In the genomic region with DNA sequence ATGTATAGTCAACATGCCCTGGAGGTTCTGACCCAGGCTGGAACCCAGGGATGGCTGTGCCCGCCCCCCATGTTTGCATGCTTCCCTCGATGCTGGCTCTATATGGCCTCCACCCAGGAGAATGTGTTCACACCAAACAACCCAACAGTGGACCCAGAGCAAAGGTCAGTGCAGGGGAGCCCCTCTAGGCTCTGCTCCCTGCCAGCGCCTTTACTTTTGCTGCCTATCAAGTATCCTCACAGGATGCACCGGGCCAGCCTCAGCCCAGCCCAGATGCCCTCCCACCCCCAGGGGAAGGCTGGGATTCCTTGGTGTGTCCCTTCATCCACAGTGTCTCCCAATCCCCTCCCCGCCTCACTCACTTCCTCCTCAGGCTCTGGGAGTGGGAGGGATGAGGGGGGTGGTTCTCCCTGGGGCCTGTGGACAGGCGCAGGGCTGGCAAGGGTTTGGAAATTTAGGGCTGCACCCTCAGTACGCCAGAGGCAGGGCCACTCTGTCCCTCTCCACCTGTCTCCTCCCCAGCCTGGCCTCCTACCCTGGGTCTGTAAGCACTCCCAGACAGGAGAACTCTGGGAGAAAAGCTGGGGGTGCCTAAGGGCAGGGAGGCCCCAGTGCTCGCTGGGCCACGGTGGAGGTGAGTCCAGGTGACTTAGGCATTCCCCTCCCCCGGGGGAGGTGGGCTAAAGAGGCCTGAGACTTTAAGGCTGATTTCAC, we compare ENCODE assay signal across 1 cellular context.
TF ChIP-seq lines count a peak whose summit lies in the region.

No MANE protein-coding gene starts in this region.

TF ChIP-seq in HepG2, 621 proteins besides CTCF, POLR2A, EP300 and RAD21 (continues in another document):
- peak; percentile 32; the same call in 1 of the 2 replicates for TF ChIP-seq ZNF230 (CRISPR knock-in tag; IDR thresholded peaks at IDR 0.05)
- 0 out of 2 replicates have a peak, but pooled peaks have one; percentile 27 for TF ChIP-seq ZFX (CRISPR knock-in tag; IDR thresholded peaks at IDR 0.05; ENCODE audit: low read depth)
- no peak for TF ChIP-seq HOXA7 (CRISPR knock-in tag; IDR thresholded peaks at IDR 0.05)
- no peak for TF ChIP-seq SSRP1 (CRISPR knock-in tag; IDR thresholded peaks at IDR 0.05)
- TF ChIP-seq, protein P1, sequence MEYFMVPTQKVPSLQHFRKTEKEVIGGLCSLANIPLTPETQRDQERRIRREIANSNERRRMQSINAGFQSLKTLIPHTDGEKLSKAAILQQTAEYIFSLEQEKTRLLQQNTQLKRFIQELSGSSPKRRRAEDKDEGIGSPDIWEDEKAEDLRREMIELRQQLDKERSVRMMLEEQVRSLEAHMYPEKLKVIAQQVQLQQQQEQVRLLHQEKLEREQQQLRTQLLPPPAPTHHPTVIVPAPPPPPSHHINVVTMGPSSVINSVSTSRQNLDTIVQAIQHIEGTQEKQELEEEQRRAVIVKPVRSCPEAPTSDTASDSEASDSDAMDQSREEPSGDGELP (IDR thresholded peaks at IDR 0.05; ENCODE audit: borderline replicate concordance, low read depth) = peak; percentile 8; the same call in 1 of the 2 replicates
- no peak for TF ChIP-seq HNRNPK (IDR thresholded peaks at IDR 0.05; ENCODE audit: low read depth, low read length, poor library complexity, severe bottlenecking)
- no peak for TF ChIP-seq SOX6 (IDR thresholded peaks at IDR 0.05)
- peak; percentile 65; the same call in 1 of the 2 replicates for TF ChIP-seq SOX6 (CRISPR knock-in tag; IDR thresholded peaks at IDR 0.05)
- TF ChIP-seq, protein P2, sequence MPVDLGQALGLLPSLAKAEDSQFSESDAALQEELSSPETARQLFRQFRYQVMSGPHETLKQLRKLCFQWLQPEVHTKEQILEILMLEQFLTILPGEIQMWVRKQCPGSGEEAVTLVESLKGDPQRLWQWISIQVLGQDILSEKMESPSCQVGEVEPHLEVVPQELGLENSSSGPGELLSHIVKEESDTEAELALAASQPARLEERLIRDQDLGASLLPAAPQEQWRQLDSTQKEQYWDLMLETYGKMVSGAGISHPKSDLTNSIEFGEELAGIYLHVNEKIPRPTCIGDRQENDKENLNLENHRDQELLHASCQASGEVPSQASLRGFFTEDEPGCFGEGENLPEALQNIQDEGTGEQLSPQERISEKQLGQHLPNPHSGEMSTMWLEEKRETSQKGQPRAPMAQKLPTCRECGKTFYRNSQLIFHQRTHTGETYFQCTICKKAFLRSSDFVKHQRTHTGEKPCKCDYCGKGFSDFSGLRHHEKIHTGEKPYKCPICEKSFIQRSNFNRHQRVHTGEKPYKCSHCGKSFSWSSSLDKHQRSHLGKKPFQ (CRISPR knock-in tag; IDR thresholded peaks at IDR 0.05; ENCODE audit: insufficient replicate concordance) = peak; percentile 98
- TF ChIP-seq ATRX (CRISPR knock-in tag; IDR thresholded peaks at IDR 0.05; ENCODE audit: borderline replicate concordance) = no peak
- TF ChIP-seq FOXC1 (CRISPR knock-in tag; IDR thresholded peaks at IDR 0.05; ENCODE audit: borderline replicate concordance) = 0 out of 2 replicates have a peak, but pooled peaks have one; percentile 9
- 0 out of 2 replicates have a peak, but pooled peaks have one; percentile 0 for TF ChIP-seq HOXA3 (CRISPR knock-in tag; IDR thresholded peaks at IDR 0.05)
- TF ChIP-seq, protein P3, sequence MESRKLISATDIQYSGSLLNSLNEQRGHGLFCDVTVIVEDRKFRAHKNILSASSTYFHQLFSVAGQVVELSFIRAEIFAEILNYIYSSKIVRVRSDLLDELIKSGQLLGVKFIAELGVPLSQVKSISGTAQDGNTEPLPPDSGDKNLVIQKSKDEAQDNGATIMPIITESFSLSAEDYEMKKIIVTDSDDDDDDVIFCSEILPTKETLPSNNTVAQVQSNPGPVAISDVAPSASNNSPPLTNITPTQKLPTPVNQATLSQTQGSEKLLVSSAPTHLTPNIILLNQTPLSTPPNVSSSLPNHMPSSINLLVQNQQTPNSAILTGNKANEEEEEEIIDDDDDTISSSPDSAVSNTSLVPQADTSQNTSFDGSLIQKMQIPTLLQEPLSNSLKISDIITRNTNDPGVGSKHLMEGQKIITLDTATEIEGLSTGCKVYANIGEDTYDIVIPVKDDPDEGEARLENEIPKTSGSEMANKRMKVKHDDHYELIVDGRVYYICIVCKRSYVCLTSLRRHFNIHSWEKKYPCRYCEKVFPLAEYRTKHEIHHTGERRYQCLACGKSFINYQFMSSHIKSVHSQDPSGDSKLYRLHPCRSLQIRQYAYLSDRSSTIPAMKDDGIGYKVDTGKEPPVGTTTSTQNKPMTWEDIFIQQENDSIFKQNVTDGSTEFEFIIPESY (CRISPR knock-in tag; IDR thresholded peaks at IDR 0.05) = no peak
- TF ChIP-seq, protein P4, sequence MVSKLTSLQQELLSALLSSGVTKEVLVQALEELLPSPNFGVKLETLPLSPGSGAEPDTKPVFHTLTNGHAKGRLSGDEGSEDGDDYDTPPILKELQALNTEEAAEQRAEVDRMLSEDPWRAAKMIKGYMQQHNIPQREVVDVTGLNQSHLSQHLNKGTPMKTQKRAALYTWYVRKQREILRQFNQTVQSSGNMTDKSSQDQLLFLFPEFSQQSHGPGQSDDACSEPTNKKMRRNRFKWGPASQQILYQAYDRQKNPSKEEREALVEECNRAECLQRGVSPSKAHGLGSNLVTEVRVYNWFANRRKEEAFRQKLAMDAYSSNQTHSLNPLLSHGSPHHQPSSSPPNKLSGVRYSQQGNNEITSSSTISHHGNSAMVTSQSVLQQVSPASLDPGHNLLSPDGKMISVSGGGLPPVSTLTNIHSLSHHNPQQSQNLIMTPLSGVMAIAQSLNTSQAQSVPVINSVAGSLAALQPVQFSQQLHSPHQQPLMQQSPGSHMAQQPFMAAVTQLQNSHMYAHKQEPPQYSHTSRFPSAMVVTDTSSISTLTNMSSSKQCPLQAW (CRISPR knock-in tag; IDR thresholded peaks at IDR 0.05) = 0 out of 2 replicates have a peak, but pooled peaks have one; percentile 15
- TF ChIP-seq, protein P5, sequence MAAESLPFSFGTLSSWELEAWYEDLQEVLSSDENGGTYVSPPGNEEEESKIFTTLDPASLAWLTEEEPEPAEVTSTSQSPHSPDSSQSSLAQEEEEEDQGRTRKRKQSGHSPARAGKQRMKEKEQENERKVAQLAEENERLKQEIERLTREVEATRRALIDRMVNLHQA (CRISPR knock-in tag; IDR thresholded peaks at IDR 0.05) = no peak
- no peak for TF ChIP-seq ZNF468 (CRISPR knock-in tag; IDR thresholded peaks at IDR 0.05)
- TF ChIP-seq ZMYM4 (CRISPR knock-in tag; IDR thresholded peaks at IDR 0.05) = peak; percentile 60; the same call in 1 of the 2 replicates
- TF ChIP-seq NFE2 (CRISPR knock-in tag; IDR thresholded peaks at IDR 0.05) = no peak
- TF ChIP-seq, protein P6, sequence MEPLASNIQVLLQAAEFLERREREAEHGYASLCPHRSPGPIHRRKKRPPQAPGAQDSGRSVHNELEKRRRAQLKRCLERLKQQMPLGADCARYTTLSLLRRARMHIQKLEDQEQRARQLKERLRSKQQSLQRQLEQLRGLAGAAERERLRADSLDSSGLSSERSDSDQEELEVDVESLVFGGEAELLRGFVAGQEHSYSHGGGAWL (CRISPR knock-in tag; IDR thresholded peaks at IDR 0.05) = 0 out of 2 replicates have a peak, but pooled peaks have one; percentile 8
- no peak for TF ChIP-seq DPF2 (CRISPR knock-in tag; IDR thresholded peaks at IDR 0.05; ENCODE audit: borderline replicate concordance, low read depth)
- no peak for TF ChIP-seq ZNF232 (CRISPR knock-in tag; IDR thresholded peaks at IDR 0.05; ENCODE audit: borderline replicate concordance)
- TF ChIP-seq, protein P7, sequence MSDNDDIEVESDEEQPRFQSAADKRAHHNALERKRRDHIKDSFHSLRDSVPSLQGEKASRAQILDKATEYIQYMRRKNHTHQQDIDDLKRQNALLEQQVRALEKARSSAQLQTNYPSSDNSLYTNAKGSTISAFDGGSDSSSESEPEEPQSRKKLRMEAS (IDR thresholded peaks at IDR 0.05) = peak; percentile 70
- TF ChIP-seq, protein P8, sequence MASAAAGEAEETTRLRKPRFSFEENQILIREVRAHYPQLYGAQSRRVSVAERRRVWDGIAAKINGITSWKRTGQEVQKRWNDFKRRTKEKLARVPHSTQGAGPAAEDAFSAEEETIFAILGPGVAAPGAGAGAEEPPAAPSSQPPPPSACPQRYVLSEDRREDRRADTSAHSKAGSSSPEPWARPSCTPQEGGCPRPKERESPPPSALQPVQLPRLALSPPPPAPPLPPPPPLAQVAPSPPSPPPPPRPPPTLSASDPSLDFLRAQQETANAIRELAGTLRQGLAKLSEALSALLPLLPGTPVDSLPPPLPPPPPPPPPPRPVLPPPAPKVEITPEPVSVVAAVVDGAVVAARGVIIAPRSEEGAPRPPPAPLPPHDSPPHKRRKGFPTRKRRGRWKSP (CRISPR knock-in tag; IDR thresholded peaks at IDR 0.05) = no peak
- TF ChIP-seq SOX13 (IDR thresholded peaks at IDR 0.05) = no peak
- TF ChIP-seq SOX13 (CRISPR knock-in tag; conservative IDR thresholded peaks at IDR 0.05 in 1 of 2, IDR thresholded peaks at IDR 0.05 in 1 of 2) = no peak
- TF ChIP-seq, protein P9, sequence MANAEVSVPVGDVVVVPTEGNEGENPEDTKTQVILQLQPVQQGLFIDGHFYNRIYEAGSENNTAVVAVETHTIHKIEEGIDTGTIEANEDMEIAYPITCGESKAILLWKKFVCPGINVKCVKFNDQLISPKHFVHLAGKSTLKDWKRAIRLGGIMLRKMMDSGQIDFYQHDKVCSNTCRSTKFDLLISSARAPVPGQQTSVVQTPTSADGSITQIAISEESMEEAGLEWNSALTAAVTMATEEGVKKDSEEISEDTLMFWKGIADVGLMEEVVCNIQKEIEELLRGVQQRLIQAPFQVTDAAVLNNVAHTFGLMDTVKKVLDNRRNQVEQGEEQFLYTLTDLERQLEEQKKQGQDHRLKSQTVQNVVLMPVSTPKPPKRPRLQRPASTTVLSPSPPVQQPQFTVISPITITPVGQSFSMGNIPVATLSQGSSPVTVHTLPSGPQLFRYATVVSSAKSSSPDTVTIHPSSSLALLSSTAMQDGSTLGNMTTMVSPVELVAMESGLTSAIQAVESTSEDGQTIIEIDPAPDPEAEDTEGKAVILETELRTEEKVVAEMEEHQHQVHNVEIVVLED (CRISPR knock-in tag; IDR thresholded peaks at IDR 0.05; ENCODE audit: borderline replicate concordance) = 0 out of 2 replicates have a peak, but pooled peaks have one; percentile 21
- no peak for TF ChIP-seq ZNF256 (CRISPR knock-in tag; conservative IDR thresholded peaks at IDR 0.05)
- TF ChIP-seq RORA (CRISPR knock-in tag; IDR thresholded peaks at IDR 0.05) = no peak
- TF ChIP-seq, protein P10, sequence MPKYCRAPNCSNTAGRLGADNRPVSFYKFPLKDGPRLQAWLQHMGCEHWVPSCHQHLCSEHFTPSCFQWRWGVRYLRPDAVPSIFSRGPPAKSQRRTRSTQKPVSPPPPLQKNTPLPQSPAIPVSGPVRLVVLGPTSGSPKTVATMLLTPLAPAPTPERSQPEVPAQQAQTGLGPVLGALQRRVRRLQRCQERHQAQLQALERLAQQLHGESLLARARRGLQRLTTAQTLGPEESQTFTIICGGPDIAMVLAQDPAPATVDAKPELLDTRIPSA (CRISPR knock-in tag; IDR thresholded peaks at IDR 0.05; ENCODE audit: borderline replicate concordance) = no peak
- TF ChIP-seq, protein P11, sequence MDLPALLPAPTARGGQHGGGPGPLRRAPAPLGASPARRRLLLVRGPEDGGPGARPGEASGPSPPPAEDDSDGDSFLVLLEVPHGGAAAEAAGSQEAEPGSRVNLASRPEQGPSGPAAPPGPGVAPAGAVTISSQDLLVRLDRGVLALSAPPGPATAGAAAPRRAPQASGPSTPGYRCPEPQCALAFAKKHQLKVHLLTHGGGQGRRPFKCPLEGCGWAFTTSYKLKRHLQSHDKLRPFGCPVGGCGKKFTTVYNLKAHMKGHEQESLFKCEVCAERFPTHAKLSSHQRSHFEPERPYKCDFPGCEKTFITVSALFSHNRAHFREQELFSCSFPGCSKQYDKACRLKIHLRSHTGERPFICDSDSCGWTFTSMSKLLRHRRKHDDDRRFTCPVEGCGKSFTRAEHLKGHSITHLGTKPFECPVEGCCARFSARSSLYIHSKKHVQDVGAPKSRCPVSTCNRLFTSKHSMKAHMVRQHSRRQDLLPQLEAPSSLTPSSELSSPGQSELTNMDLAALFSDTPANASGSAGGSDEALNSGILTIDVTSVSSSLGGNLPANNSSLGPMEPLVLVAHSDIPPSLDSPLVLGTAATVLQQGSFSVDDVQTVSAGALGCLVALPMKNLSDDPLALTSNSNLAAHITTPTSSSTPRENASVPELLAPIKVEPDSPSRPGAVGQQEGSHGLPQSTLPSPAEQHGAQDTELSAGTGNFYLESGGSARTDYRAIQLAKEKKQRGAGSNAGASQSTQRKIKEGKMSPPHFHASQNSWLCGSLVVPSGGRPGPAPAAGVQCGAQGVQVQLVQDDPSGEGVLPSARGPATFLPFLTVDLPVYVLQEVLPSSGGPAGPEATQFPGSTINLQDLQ (CRISPR knock-in tag; IDR thresholded peaks at IDR 0.05) = no peak
- no peak for TF ChIP-seq ZNF572 (CRISPR knock-in tag; IDR thresholded peaks at IDR 0.05)
- TF ChIP-seq, protein P12, sequence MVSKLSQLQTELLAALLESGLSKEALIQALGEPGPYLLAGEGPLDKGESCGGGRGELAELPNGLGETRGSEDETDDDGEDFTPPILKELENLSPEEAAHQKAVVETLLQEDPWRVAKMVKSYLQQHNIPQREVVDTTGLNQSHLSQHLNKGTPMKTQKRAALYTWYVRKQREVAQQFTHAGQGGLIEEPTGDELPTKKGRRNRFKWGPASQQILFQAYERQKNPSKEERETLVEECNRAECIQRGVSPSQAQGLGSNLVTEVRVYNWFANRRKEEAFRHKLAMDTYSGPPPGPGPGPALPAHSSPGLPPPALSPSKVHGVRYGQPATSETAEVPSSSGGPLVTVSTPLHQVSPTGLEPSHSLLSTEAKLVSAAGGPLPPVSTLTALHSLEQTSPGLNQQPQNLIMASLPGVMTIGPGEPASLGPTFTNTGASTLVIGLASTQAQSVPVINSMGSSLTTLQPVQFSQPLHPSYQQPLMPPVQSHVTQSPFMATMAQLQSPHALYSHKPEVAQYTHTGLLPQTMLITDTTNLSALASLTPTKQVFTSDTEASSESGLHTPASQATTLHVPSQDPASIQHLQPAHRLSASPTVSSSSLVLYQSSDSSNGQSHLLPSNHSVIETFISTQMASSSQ (IDR thresholded peaks at IDR 0.05; ENCODE audit: low read depth) = no peak
- TF ChIP-seq, protein P12 (CRISPR knock-in tag; IDR thresholded peaks at IDR 0.05; ENCODE audit: borderline replicate concordance) = 0 out of 2 replicates have a peak, but pooled peaks have one; percentile 35
- TF ChIP-seq SETDB1 (CRISPR knock-in tag; IDR thresholded peaks at IDR 0.05; ENCODE audit: borderline replicate concordance) = no peak
- TF ChIP-seq ZBTB20 (CRISPR knock-in tag; IDR thresholded peaks at IDR 0.05; ENCODE audit: borderline replicate concordance, low read depth) = peak; percentile 55; the same call in 1 of the 2 replicates
